11 cellular contexts compared by ENCODE assay signal in the genomic region with DNA sequence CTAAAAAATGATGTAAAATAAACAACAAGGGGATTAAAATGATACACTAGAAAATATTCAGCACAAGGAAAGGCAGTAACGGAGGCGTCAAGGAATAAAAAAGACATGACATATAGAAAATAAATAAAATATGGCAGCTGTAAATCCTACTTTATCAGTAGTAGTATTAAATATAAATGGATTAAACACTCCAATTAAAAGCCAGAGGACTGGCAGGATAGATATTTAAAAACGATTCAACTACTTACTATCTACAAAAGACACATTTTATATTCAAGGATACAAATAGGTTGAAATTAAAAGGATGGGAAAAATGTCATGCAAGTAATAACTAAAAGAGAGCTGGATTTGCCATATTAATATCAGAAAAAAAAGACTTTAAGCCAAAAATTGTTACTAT.
"Had no signal": no experiment of that assay in that cellular context is flagged by ENCODE, and none has a peak within 500 bp of the region (broad histone marks: within the 10 kb centered on the region; RNA-seq: fewer than 3 reads in every experiment).

No MANE protein-coding gene starts in this region.

- H3K4me3 Mint-ChIP-seq: GM23338, H9, HFFc6 had no signal

- DNase-seq: GM23248, GOT3, H7, H9, HCEC 1CT, HFFc6 had no signal

- H3K27ac Mint-ChIP-seq: GM23338, H9, HFFc6 had no signal

- ATAC-seq: GM23338, HCT116 had no signal

- H3K4me3 ChIP-seq: GM23248, GM23338, HAP-1 had no signal

- H3K4me2 ChIP-seq: GM23338 had no signal

- H3K36me3 ChIP-seq: HAP-1 had no signal

- H2AFZ ChIP-seq: GM23248, GM23338 had no signal

- H3K9ac ChIP-seq: GM23248 had no signal

- H3K4me1 ChIP-seq: HAP-1 had no signal

- H3K9me3 Mint-ChIP-seq: GM23338, H9, HFFc6 had no signal

- FAIRE-seq: H1, H54 had no signal

- H3K27ac ChIP-seq: GM23248 had no signal

- H3K9me3 ChIP-seq: HAP-1 had no signal
